8 cellular contexts compared by ENCODE assay signal in the genomic region with DNA sequence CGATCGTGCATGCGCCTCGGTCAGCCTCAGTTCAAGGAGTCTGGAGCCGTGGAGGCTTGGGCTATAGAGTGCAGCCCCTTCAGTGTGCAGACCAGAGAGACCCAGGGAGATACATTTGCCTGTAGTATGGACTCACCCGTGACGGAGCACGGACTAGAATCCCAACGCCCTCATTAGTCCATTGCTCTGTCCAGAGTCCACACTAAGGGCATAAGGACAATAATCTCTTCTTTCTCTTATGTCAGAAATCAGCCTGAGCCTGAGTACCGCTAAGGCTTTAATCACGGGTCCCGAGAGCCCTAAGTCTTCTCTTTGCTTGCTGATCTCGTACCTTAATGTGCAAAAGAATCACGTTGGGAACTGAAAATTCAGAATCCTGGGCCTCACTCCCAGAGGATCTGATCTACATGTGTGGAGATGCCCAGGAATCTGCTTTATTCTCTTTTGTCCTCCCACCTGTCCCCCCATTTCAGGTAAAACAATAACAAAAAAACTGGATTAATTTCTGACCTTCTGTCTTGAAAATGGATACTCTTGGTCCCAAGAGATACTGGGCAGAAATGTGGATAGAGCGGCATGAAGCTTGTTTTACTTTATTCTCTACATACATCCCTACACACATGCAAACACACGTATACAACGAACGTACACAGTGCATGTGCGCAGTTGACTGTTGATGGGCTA. TPM values are rescaled to one million over a fixed set of nuclear protein-coding genes. Genes with fewer than 3 reads are reported as not detected.
A peak's percentile ranks its signal among the peaks of the same experiment; 100 is the strongest.
DNase-seq lines count a peak whose midpoint lies in the region; ATAC-seq and TF ChIP-seq lines count a peak whose summit lies in the region.

No MANE protein-coding gene starts in this region.

- intact Hi-C loops in CD4-positive, alpha-beta memory T cell (cut with micrococcal nuclease): loop anchor here (2.0 kb wide), 2 partner anchors 140 to 902 kb away; a partner anchor contains a TSS

- H3K9ac ChIP-seq in parathyroid adenoma: no peak overlapping the region

- TF ChIP-seq CTCF in WTC11 (IDR thresholded peaks at IDR 0.05) (no peak), parathyroid adenoma (IDR thresholded peaks at IDR 0.05) (no peak)

- H3K9me3 Mint-ChIP-seq in CD4-positive, alpha-beta memory T cell: no peaks in the 10 kb centered on the region
- H3K9me3 Mint-ChIP-seq in WTC11: no peaks in the 10 kb centered on the region

- no peaks in the 10 kb centered on the region for H3K9me3 ChIP-seq in CD4-positive, alpha-beta memory T cell (ENCODE audit: control insufficient read depth in 1 of 2, low read length in 2 of 2)
- no peaks in the 10 kb centered on the region for H3K9me3 ChIP-seq in parathyroid adenoma (ENCODE audit: control insufficient read depth, low read length)

- H3K27me3 ChIP-seq in CD4-positive, alpha-beta memory T cell (ENCODE audit: insufficient read depth, low read length): no peaks in the 10 kb centered on the region
- no peaks in the 10 kb centered on the region for H3K27me3 ChIP-seq in parathyroid adenoma (ENCODE audit: control insufficient read depth, insufficient read depth, low read length)

- CTCF ChIA-PET in CD4-positive, alpha-beta memory T cell (lab: Charles Lee; ENCODE audit: partially characterized antibody): interaction anchor here (0.8 to 4.8 kb wide), 7 partner anchors 38 to 140 kb away, joined by 3 to 26 read pairs (median 3); a partner anchor contains a TSS
- CTCF ChIA-PET in WTC11 (lab: Charles Lee): interaction anchor here (1.0 to 4.0 kb wide), 4 partner anchors 8 to 273 kb away, joined by 3 to 13 read pairs (median 4); no protein-coding TSS in a partner anchor

- ATAC-seq in GM19351 (IDR thresholded peaks at IDR 0.05; ENCODE audit: unreplicated experiment) (peak; percentile 32), HG03432 (IDR thresholded peaks at IDR 0.05; ENCODE audit: unreplicated experiment) (peak; percentile 35), WTC11 (peak; percentile 27)

- peak overlapping the region; percentile 98 for H3K4me2 ChIP-seq in parathyroid adenoma (ENCODE audit: low read length)

- H3K27me3 Mint-ChIP-seq in CD4-positive, alpha-beta memory T cell: no peaks in the 10 kb centered on the region
- H3K27me3 Mint-ChIP-seq in WTC11 (ENCODE audit: low read depth): no peaks in the 10 kb centered on the region

- H3K36me3 Mint-ChIP-seq in CD4-positive, alpha-beta memory T cell: peaks cover 4 to 12% of the 10 kb centered on the region in 2 donors
- H3K36me3 Mint-ChIP-seq in WTC11: peaks cover 3% of the 10 kb centered on the region

- peak overlapping the region; percentile 18 to 97 (median 86) for H3K27ac Mint-ChIP-seq in CD4-positive, alpha-beta memory T cell
- peak overlapping the region; percentile 15; the same call in 1 of the 2 replicates for H3K27ac Mint-ChIP-seq in WTC11

- DNase-seq in CD4-positive, alpha-beta memory T cell: no peak
- DNase-seq in WTC11 (ENCODE audit: low spot score): no peak
- DNase-seq in glomerular visceral epithelial cell (ENCODE audit: extremely low spot score): peak; percentile 37
- DNase-seq in NCI-H1694 treated with DMSO at 0.1 percent for 48 hours (lab: John Stamatoyannopoulos, UW): no peak
- no peak for DNase-seq in mesenteric fat pad (ENCODE audit: low spot score)

- peak overlapping the region; percentile 76 to 94 for H3K4me3 ChIP-seq in CD4-positive, alpha-beta memory T cell (ENCODE audit: low read length in 2 of 2)
- H3K4me3 ChIP-seq in parathyroid adenoma (ENCODE audit: low read depth, low read length): peak overlapping the region; percentile 94

- H3K36me3 ChIP-seq in CD4-positive, alpha-beta memory T cell (ENCODE audit: insufficient read depth, low read length): peaks cover 4% of the 10 kb centered on the region
- H3K36me3 ChIP-seq in parathyroid adenoma (ENCODE audit: control insufficient read depth, insufficient read depth, low read length): no peaks in the 10 kb centered on the region

- H3K4me3 Mint-ChIP-seq in CD4-positive, alpha-beta memory T cell: peak overlapping the region; percentile 74 to 96 (median 91)
- H3K4me3 Mint-ChIP-seq in WTC11: peak overlapping the region; percentile 71

- peak overlapping the region; percentile 87 for H3K27ac ChIP-seq in CD4-positive, alpha-beta memory T cell (ENCODE audit: low read depth, low read length)
- peak overlapping the region; percentile 87 for H3K27ac ChIP-seq in parathyroid adenoma

- peaks cover 14% of the 10 kb centered on the region for H3K4me1 ChIP-seq in CD4-positive, alpha-beta memory T cell (ENCODE audit: insufficient read depth, low read length)
- peaks cover 6% of the 10 kb centered on the region for H3K4me1 ChIP-seq in parathyroid adenoma

- peak overlapping the region; percentile 90 for H2AFZ ChIP-seq in parathyroid adenoma

- peaks cover 7 to 20% (median 14%) of the 10 kb centered on the region in 4 donors for H3K4me1 Mint-ChIP-seq in CD4-positive, alpha-beta memory T cell
- peaks cover 26% of the 10 kb centered on the region for H3K4me1 Mint-ChIP-seq in WTC11

- POLR2A ChIA-PET in CD4-positive, alpha-beta memory T cell (lab: Charles Lee; ENCODE audit: partially characterized antibody): interaction anchor here (0.8 to 1.7 kb wide), 9 partner anchors 38 to 899 kb away, joined by 3 to 9 read pairs (median 4); a partner anchor contains a TSS
- POLR2A ChIA-PET in WTC11 (lab: Charles Lee): no interaction called here

- no peaks in the 10 kb centered on the region for H3K79me2 ChIP-seq in parathyroid adenoma

TF ChIP-seq in WTC11, 78 proteins besides CTCF, POLR2A, EP300 and RAD21:
- no peak for TF ChIP-seq SMAD4 (CRISPR knock-in tag; IDR thresholded peaks at IDR 0.05)
- TF ChIP-seq ESRRA (CRISPR knock-in tag; IDR thresholded peaks at IDR 0.05; ENCODE audit: borderline replicate concordance): no peak
- TF ChIP-seq, protein P1, sequence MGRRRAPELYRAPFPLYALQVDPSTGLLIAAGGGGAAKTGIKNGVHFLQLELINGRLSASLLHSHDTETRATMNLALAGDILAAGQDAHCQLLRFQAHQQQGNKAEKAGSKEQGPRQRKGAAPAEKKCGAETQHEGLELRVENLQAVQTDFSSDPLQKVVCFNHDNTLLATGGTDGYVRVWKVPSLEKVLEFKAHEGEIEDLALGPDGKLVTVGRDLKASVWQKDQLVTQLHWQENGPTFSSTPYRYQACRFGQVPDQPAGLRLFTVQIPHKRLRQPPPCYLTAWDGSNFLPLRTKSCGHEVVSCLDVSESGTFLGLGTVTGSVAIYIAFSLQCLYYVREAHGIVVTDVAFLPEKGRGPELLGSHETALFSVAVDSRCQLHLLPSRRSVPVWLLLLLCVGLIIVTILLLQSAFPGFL (CRISPR knock-in tag; IDR thresholded peaks at IDR 0.05; ENCODE audit: borderline replicate concordance): no peak; the same call in 1 of the 2 replicates
- no peak for TF ChIP-seq ZNF396 (CRISPR knock-in tag; IDR thresholded peaks at IDR 0.05; ENCODE audit: borderline replicate concordance)
- TF ChIP-seq ZNF423 (CRISPR knock-in tag; IDR thresholded peaks at IDR 0.05): no peak
- no peak for TF ChIP-seq ZNF232 (CRISPR knock-in tag; IDR thresholded peaks at IDR 0.05)
- TF ChIP-seq, protein P2, sequence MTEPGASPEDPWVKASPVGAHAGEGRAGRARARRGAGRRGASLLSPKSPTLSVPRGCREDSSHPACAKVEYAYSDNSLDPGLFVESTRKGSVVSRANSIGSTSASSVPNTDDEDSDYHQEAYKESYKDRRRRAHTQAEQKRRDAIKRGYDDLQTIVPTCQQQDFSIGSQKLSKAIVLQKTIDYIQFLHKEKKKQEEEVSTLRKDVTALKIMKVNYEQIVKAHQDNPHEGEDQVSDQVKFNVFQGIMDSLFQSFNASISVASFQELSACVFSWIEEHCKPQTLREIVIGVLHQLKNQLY (CRISPR knock-in tag; IDR thresholded peaks at IDR 0.05): no peak
- no peak for TF ChIP-seq MYBL2 (CRISPR knock-in tag; IDR thresholded peaks at IDR 0.05)
- no peak for TF ChIP-seq NR3C1 (CRISPR knock-in tag; conservative IDR thresholded peaks at IDR 0.05; ENCODE audit: low read depth)
- TF ChIP-seq FOXK1 (CRISPR knock-in tag; IDR thresholded peaks at IDR 0.05): no peak

RNA-seq across cellular contexts. Expression of a gene that starts 0.7 kb away (rescaled TPM):
- total RNA-seq in CD4-positive, alpha-beta memory T cell: 10 to 100 TPM; 11.9 to 13.7 TPM
- 1 to 10 TPM; 8.1 to 8.4 TPM for polyA plus RNA-seq in CD4-positive, alpha-beta memory T cell
- total RNA-seq in WTC11 (2021) (29.7 to 45.5 TPM (median 43.2 TPM) in 3 replicates), mesenteric fat pad (25.1 TPM)

RNA-seq across cellular contexts. Expression of a gene that starts 38.2 kb away (rescaled TPM):
- 1 to 10 TPM; 5.2 to 5.4 TPM for total RNA-seq in CD4-positive, alpha-beta memory T cell
- 1 to 10 TPM; 7.3 to 8.4 TPM for polyA plus RNA-seq in CD4-positive, alpha-beta memory T cell
- total RNA-seq in WTC11 (2021): 357 to 403 TPM (median 394 TPM) in 3 replicates
- total RNA-seq in mesenteric fat pad: 314 TPM

RNA-seq across cellular contexts. Expression of a gene that starts 50.9 kb away (rescaled TPM):
- 10 to 100 TPM; 38.7 to 39.0 TPM for total RNA-seq in CD4-positive, alpha-beta memory T cell
- 10 to 100 TPM; 13.1 to 31.0 TPM for polyA plus RNA-seq in CD4-positive, alpha-beta memory T cell
- total RNA-seq in WTC11 (2021): 8.7 to 11.8 TPM (median 11.3 TPM) in 3 replicates
- 29.1 TPM for total RNA-seq in mesenteric fat pad

Comparison
In these comparisons a context has a peak if more than half of its experiments do, and no peak if none do; other contexts are left out.
1. RNA of a gene that starts 38.2 kb away (total RNA-seq): 357 to 403 TPM in WTC11 and 314 TPM in mesenteric fat pad (single experiment); 5.2 to 5.4 TPM in CD4-positive, alpha-beta memory T cell; every median in the first group is over 10 times any median in the second.
2. Peak in every context shown above with its lines, with median percentiles within 50 percentile points of each other: ATAC-seq.